Comparison of ENCODE assay signal across 13 cellular contexts in genomic region chr2:173749315-173749714, GRCh38.
A peak's percentile ranks its signal among the peaks of the same experiment; 100 is the strongest.
DNase-seq lines count a peak whose midpoint lies in the region; ATAC-seq and TF ChIP-seq lines count a peak whose summit lies in the region.
"Had no signal": no experiment of that assay in that cellular context is flagged by ENCODE, and none has a peak within 500 bp of the region (broad histone marks: within the 10 kb centered on the region; RNA-seq: fewer than 3 reads in every experiment).

No MANE protein-coding gene starts in this region.

- no peaks in the 10 kb centered on the region for H3K27me3 Mint-ChIP-seq in WTC11 (ENCODE audit: low read depth)

- H3K27ac Mint-ChIP-seq in WTC11, result no peak overlapping the region

- intact Hi-C loops in ascending aorta (cut with DNase I), result no loop called here

- CTCF ChIA-PET in WTC11 (lab: Charles Lee), result interaction anchor here (0.6 to 1.6 kb wide), 3 partner anchors 15 to 300 kb away, joined by 3 to 8 read pairs (median 4); no protein-coding TSS in a partner anchor

- ATAC-seq in WTC11, result no peak

- no peak overlapping the region for H3K4me3 Mint-ChIP-seq in WTC11

- POLR2A ChIA-PET in WTC11 (lab: Charles Lee), result interaction anchor here (0.7 kb wide), 1 partner anchor 13 kb away, joined by 4 read pairs; no protein-coding TSS in a partner anchor

- H3K9me3 ChIP-seq in WERI-Rb-1 (ENCODE audit: severe bottlenecking) (no peaks in the 10 kb centered on the region), ascending aorta (no peaks in the 10 kb centered on the region)
- H3K9me3 ChIP-seq: Peyer's patch had no signal

- peak; percentile 12 for DNase-seq in AG08396 (ENCODE audit: low spot score)
- DNase-seq in HT1080 (ENCODE audit: low read depth), result peak; percentile 45
- no peak for DNase-seq in WERI-Rb-1
- DNase-seq in iris pigment epithelial cell (ENCODE audit: low read depth), result peak; percentile 19
- DNase-seq in WTC11 (ENCODE audit: low spot score), result no peak
- no peak for DNase-seq in ascending aorta (ENCODE audit: low spot score in 2 of 2)
- no peak for DNase-seq in NK-92 treated with Interleukin-12 subunit alpha and Interleukin-12 subunit beta, amount 100 ng/mL, for 24 hours (lab: John Stamatoyannopoulos, UW)
- no peak for DNase-seq in NCI-H1436 (lab: John Stamatoyannopoulos, UW)
- DNase-seq: activated CD8-positive, alpha-beta memory T cell treated with anti-CD3 and anti-CD28 coated beads for 24 hours; DMS153; Peyer's patch; retina had no signal

- no peaks in the 10 kb centered on the region for H3K9me3 Mint-ChIP-seq in WTC11

- H3K4me1 ChIP-seq in ascending aorta, result peaks cover 0 to 3% of the 10 kb centered on the region in 2 donors
- H3K4me1 ChIP-seq: Peyer's patch had no signal

- no peaks in the 10 kb centered on the region for H3K27me3 ChIP-seq in WERI-Rb-1 (ENCODE audit: insufficient read depth, low read depth, severe bottlenecking)
- H3K27me3 ChIP-seq in ascending aorta, result no peaks in the 10 kb centered on the region
- H3K27me3 ChIP-seq: Peyer's patch had no signal

- no peaks in the 10 kb centered on the region for H3K36me3 ChIP-seq in WERI-Rb-1
- no peaks in the 10 kb centered on the region for H3K36me3 ChIP-seq in ascending aorta
- H3K36me3 ChIP-seq: Peyer's patch had no signal

- TF ChIP-seq CTCF in WERI-Rb-1 (IDR thresholded peaks at IDR 0.05; ENCODE audit: low read depth, low read length) (peak; percentile 36; the same call in 1 of the 2 replicates), WTC11 (IDR thresholded peaks at IDR 0.05) (no peak), ascending aorta (IDR thresholded peaks at IDR 0.05) (no peak)

- peaks cover 57% of the 10 kb centered on the region for H3K4me1 Mint-ChIP-seq in WTC11

- H3K4me3 ChIP-seq in WERI-Rb-1 (ENCODE audit: low read depth, low read length) (no peak overlapping the region), ascending aorta (no peak overlapping the region)
- H3K4me3 ChIP-seq: Peyer's patch had no signal

- H3K27ac ChIP-seq in WERI-Rb-1 (no peak overlapping the region), ascending aorta (no peak overlapping the region)
- H3K27ac ChIP-seq: KMS-11, Peyer's patch had no signal

- no peaks in the 10 kb centered on the region for H3K36me3 Mint-ChIP-seq in WTC11

TF ChIP-seq in WTC11, 78 proteins besides CTCF, POLR2A, EP300 and RAD21:
- TF ChIP-seq SMAD3 (CRISPR knock-in tag; IDR thresholded peaks at IDR 0.05; ENCODE audit: borderline replicate concordance) (no peak), ZNF281 (CRISPR knock-in tag; IDR thresholded peaks at IDR 0.05) (no peak), MLX (CRISPR knock-in tag; IDR thresholded peaks at IDR 0.05) (no peak), TEAD4 (CRISPR knock-in tag; IDR thresholded peaks at IDR 0.05) (no peak), ZBTB43 (CRISPR knock-in tag; IDR thresholded peaks at IDR 0.05) (no peak), PRDM15 (CRISPR knock-in tag; IDR thresholded peaks at IDR 0.05) (no peak), TEAD1 (CRISPR knock-in tag; IDR thresholded peaks at IDR 0.05) (no peak), ZSCAN18 (CRISPR knock-in tag; IDR thresholded peaks at IDR 0.05) (no peak), NR2C2 (CRISPR knock-in tag; IDR thresholded peaks at IDR 0.05) (no peak), HMGA2 (CRISPR knock-in tag; IDR thresholded peaks at IDR 0.05) (no peak)

Comparison
In these comparisons a context has a peak if more than half of its experiments do, and no peak if none do; other contexts are left out.
1. DNase-seq: peak in AG08396 (single experiment), HT1080 (single experiment) and iris pigment epithelial cell (single experiment); none in WERI-Rb-1 (single experiment), WTC11 (single experiment), ascending aorta (0 of 2), NK-92 treated with Interleukin-12 subunit alpha and Interleukin-12 subunit beta, amount 100 ng/mL, for 24 hours (single experiment) and NCI-H1436 (single experiment).